ENCODE assay signal across 8 cellular contexts in the genomic region with DNA sequence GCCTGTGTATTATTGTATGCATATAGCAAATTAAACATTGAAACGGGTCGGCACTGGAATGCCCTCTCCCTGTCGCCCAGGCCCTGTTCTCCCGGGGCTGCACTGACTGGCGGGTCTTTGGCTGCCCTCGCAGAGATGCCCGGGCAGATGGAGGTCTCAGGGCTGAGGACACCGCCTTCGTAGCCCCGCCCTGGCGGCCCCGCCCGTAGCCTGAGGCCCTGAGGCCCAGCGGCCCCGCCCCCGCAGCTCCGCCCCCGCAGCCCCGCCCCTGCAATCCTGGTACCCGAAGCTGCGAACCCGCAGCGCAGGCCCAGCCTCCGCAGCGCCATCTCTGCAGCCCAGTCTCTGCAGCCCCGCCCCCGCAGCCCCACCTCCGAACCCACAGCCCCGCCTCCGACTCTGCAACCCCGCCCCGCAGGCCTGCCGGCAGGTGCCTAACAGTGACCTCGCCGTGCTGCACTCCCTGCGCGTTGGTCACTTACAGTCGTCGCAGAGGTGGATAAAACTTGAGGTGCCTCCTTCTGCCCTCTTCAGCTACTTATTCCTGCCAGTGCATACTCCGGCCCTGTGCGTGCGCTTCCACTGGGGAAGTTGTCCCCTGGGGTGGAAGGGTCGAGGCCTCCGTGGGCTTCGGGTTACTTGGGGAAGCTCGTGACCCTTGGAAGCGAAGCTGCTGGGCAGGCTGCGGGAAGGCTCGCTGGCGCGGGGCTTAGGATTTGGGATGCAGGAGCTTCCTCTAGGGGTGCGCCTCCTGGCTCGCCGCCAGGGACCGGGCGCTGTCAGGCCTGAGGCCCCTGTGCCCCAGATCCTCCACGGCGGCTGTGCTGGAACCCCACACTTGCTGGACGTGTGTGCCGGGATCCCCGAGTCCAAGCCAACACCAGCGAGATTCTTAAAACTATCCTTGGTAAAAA.
DNase-seq lines count a peak whose midpoint lies in the region; ATAC-seq lines count a peak whose summit lies in the region.

No MANE protein-coding gene starts in this region.

- H3K36me3 ChIP-seq in ACC112 (ENCODE audit: insufficient read depth, low read length) (no peaks in the 10 kb centered on the region), iPS-20b (ENCODE audit: insufficient read depth, low read depth, low read length) (peaks cover 6% of the 10 kb centered on the region; the same call in 1 of the 2 replicates)

- no peaks in the 10 kb centered on the region for H3K9me3 ChIP-seq in iPS-20b (ENCODE audit: insufficient read depth, low read depth, low read length)

- DNase-seq in GM19238 (ENCODE audit: insufficient read length, low spot score) (peak; percentile 38), T-helper 22 cell (ENCODE audit: low read depth) (peak; percentile 72), astrocyte of the hippocampus (ENCODE audit: low read depth, low spot score) (peak; percentile 72), SHP77 treated with DMSO at 0.1 percent for 48 hours (lab: John Stamatoyannopoulos, UW) (no peak)
- peak; percentile 79 for DNase-seq in stimulated activated CD4-positive, alpha-beta T cell treated with anti-CD3 and anti-CD28 coated beads, Interleukin-2, amount 100 ng/mL, for 4 hours (ENCODE audit: low read depth)

- no peaks in the 10 kb centered on the region for H3K79me2 ChIP-seq in ACC112 (ENCODE audit: control insufficient read depth, insufficient read depth, low read length, unreplicated experiment)

- H3K4me1 ChIP-seq in ACC112 (ENCODE audit: control insufficient read depth, insufficient read depth, low read length, unreplicated experiment), result peaks cover 6% of the 10 kb centered on the region
- peaks cover 3% of the 10 kb centered on the region; the same call in 1 of the 2 replicates for H3K4me1 ChIP-seq in iPS-20b (ENCODE audit: insufficient read depth, low read length)

- H2AFZ ChIP-seq in ACC112 (ENCODE audit: low read length, unreplicated experiment), result no peak overlapping the region

- H3K9ac ChIP-seq in iPS-20b (ENCODE audit: low read depth, low read length), result no peak overlapping the region

- peaks cover 39% of the 10 kb centered on the region for H3K27me3 ChIP-seq in ACC112 (ENCODE audit: insufficient read depth, low read length)
- peaks cover 26% of the 10 kb centered on the region for H3K27me3 ChIP-seq in iPS-20b (ENCODE audit: insufficient read depth, low read length)

- peak; percentile 36 for ATAC-seq in HG03378 (IDR thresholded peaks at IDR 0.05; ENCODE audit: unreplicated experiment)

- H3K27ac ChIP-seq in ACC112 (ENCODE audit: low read depth, low read length), result no peak overlapping the region
- H3K27ac ChIP-seq in iPS-20b (ENCODE audit: low read length), result no peak overlapping the region

- H3K4me3 ChIP-seq in ACC112 (ENCODE audit: low read depth, low read length) (peak overlapping the region; percentile 34), iPS-20b (ENCODE audit: low read length) (peak overlapping the region; percentile 55)
